In genomic region chr3:124619887-124620599, GRCh38 we compare ENCODE assay signal across 1 cellular context.
A peak's percentile ranks its signal among the peaks of the same experiment; 100 is the strongest.
TF ChIP-seq lines count a peak whose summit lies in the region.

No MANE protein-coding gene starts in this region.

TF ChIP-seq in HepG2, 621 proteins besides CTCF, POLR2A, EP300 and RAD21 (continued from another document):
- TF ChIP-seq, protein P1, sequence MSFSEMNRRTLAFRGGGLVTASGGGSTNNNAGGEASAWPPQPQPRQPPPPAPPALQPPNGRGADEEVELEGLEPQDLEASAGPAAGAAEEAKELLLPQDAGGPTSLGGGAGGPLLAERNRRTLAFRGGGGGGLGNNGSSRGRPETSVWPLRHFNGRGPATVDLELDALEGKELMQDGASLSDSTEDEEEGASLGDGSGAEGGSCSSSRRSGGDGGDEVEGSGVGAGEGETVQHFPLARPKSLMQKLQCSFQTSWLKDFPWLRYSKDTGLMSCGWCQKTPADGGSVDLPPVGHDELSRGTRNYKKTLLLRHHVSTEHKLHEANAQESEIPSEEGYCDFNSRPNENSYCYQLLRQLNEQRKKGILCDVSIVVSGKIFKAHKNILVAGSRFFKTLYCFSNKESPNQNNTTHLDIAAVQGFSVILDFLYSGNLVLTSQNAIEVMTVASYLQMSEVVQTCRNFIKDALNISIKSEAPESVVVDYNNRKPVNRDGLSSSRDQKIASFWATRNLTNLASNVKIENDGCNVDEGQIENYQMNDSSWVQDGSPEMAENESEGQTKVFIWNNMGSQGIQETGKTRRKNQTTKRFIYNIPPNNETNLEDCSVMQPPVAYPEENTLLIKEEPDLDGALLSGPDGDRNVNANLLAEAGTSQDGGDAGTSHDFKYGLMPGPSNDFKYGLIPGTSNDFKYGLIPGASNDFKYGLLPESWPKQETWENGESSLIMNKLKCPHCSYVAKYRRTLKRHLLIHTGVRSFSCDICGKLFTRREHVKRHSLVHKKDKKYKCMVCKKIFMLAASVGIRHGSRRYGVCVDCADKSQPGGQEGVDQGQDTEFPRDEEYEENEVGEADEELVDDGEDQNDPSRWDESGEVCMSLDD (CRISPR knock-in tag; IDR thresholded peaks at IDR 0.05; ENCODE audit: borderline replicate concordance), result no peak
- TF ChIP-seq CEBPZ (IDR thresholded peaks at IDR 0.05; ENCODE audit: low read length) (no peak), NFRKB (IDR thresholded peaks at IDR 0.05) (no peak), SMAD1 (CRISPR knock-in tag; IDR thresholded peaks at IDR 0.05; ENCODE audit: borderline replicate concordance, low read depth) (no peak), ZZZ3 (CRISPR knock-in tag; IDR thresholded peaks at IDR 0.05; ENCODE audit: borderline replicate concordance) (no peak), HNF4G (IDR thresholded peaks at IDR 0.05; ENCODE audit: borderline replicate concordance, low read depth, low read length) (no peak), HNF4G (CRISPR knock-in tag; IDR thresholded peaks at IDR 0.05; ENCODE audit: borderline replicate concordance, low read depth) (no peak), SSRP1 (CRISPR knock-in tag; IDR thresholded peaks at IDR 0.05) (0 out of 2 replicates have a peak, but pooled peaks have one; percentile 26), ZNF484 (CRISPR knock-in tag; IDR thresholded peaks at IDR 0.05; ENCODE audit: borderline replicate concordance, low read depth) (no peak), KLF11 (CRISPR knock-in tag; IDR thresholded peaks at IDR 0.05) (no peak), ZNF230 (CRISPR knock-in tag; IDR thresholded peaks at IDR 0.05) (no peak), THAP9 (CRISPR knock-in tag; IDR thresholded peaks at IDR 0.05; ENCODE audit: borderline replicate concordance) (no peak), HNRNPH1 (optimal IDR thresholded peaks at IDR 0.05; ENCODE audit: low read depth, low read length) (no peak), FLYWCH1 (CRISPR knock-in tag; IDR thresholded peaks at IDR 0.05) (no peak), ASH2L (IDR thresholded peaks at IDR 0.05; ENCODE audit: insufficient read length, low read depth, low read length) (peak; percentile 60), ZBTB37 (CRISPR knock-in tag; IDR thresholded peaks at IDR 0.05) (no peak), FOXK2 (IDR thresholded peaks at IDR 0.05) (0 out of 2 replicates have a peak, but pooled peaks have one; percentile 30), BCL6 (CRISPR knock-in tag; IDR thresholded peaks at IDR 0.05) (peak; percentile 54; the same call in 1 of the 2 replicates), ZNF224 (CRISPR knock-in tag; IDR thresholded peaks at IDR 0.05) (no peak), KDM2A (CRISPR knock-in tag; IDR thresholded peaks at IDR 0.05; ENCODE audit: borderline replicate concordance, low read depth) (no peak), MEIS1 (CRISPR knock-in tag; IDR thresholded peaks at IDR 0.05; ENCODE audit: borderline replicate concordance) (0 out of 2 replicates have a peak, but pooled peaks have one; percentile 4)
- TF ChIP-seq, protein P2, sequence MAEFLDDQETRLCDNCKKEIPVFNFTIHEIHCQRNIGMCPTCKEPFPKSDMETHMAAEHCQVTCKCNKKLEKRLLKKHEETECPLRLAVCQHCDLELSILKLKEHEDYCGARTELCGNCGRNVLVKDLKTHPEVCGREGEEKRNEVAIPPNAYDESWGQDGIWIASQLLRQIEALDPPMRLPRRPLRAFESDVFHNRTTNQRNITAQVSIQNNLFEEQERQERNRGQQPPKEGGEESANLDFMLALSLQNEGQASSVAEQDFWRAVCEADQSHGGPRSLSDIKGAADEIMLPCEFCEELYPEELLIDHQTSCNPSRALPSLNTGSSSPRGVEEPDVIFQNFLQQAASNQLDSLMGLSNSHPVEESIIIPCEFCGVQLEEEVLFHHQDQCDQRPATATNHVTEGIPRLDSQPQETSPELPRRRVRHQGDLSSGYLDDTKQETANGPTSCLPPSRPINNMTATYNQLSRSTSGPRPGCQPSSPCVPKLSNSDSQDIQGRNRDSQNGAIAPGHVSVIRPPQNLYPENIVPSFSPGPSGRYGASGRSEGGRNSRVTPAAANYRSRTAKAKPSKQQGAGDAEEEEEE (CRISPR knock-in tag; IDR thresholded peaks at IDR 0.05; ENCODE audit: borderline replicate concordance), result no peak
- TF ChIP-seq, protein P3, sequence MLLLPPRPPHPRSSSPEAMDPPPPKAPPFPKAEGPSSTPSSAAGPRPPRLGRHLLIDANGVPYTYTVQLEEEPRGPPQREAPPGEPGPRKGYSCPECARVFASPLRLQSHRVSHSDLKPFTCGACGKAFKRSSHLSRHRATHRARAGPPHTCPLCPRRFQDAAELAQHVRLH (CRISPR knock-in tag; IDR thresholded peaks at IDR 0.05; ENCODE audit: borderline replicate concordance, low read depth), result no peak
- TF ChIP-seq, protein P4, sequence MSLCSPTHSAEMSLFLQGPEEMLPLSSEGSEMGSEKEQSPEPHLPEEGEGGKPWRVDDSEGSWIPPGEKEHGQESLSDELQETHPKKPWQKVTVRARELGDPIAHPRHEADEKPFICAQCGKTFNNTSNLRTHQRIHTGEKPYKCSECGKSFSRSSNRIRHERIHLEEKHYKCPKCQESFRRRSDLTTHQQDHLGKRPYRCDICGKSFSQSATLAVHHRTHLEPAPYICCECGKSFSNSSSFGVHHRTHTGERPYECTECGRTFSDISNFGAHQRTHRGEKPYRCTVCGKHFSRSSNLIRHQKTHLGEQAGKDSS (CRISPR knock-in tag; IDR thresholded peaks at IDR 0.05; ENCODE audit: borderline replicate concordance, low read depth), result no peak
- TF ChIP-seq, protein P5, sequence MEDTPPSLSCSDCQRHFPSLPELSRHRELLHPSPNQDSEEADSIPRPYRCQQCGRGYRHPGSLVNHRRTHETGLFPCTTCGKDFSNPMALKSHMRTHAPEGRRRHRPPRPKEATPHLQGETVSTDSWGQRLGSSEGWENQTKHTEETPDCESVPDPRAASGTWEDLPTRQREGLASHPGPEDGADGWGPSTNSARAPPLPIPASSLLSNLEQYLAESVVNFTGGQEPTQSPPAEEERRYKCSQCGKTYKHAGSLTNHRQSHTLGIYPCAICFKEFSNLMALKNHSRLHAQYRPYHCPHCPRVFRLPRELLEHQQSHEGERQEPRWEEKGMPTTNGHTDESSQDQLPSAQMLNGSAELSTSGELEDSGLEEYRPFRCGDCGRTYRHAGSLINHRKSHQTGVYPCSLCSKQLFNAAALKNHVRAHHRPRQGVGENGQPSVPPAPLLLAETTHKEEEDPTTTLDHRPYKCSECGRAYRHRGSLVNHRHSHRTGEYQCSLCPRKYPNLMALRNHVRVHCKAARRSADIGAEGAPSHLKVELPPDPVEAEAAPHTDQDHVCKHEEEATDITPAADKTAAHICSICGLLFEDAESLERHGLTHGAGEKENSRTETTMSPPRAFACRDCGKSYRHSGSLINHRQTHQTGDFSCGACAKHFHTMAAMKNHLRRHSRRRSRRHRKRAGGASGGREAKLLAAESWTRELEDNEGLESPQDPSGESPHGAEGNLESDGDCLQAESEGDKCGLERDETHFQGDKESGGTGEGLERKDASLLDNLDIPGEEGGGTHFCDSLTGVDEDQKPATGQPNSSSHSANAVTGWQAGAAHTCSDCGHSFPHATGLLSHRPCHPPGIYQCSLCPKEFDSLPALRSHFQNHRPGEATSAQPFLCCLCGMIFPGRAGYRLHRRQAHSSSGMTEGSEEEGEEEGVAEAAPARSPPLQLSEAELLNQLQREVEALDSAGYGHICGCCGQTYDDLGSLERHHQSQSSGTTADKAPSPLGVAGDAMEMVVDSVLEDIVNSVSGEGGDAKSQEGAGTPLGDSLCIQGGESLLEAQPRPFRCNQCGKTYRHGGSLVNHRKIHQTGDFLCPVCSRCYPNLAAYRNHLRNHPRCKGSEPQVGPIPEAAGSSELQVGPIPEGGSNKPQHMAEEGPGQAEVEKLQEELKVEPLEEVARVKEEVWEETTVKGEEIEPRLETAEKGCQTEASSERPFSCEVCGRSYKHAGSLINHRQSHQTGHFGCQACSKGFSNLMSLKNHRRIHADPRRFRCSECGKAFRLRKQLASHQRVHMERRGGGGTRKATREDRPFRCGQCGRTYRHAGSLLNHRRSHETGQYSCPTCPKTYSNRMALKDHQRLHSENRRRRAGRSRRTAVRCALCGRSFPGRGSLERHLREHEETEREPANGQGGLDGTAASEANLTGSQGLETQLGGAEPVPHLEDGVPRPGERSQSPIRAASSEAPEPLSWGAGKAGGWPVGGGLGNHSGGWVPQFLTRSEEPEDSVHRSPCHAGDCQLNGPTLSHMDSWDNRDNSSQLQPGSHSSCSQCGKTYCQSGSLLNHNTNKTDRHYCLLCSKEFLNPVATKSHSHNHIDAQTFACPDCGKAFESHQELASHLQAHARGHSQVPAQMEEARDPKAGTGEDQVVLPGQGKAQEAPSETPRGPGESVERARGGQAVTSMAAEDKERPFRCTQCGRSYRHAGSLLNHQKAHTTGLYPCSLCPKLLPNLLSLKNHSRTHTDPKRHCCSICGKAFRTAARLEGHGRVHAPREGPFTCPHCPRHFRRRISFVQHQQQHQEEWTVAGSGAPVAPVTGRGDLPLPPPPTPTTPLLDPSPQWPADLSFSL (CRISPR knock-in tag; IDR thresholded peaks at IDR 0.05), result no peak
- TF ChIP-seq, protein P6, sequence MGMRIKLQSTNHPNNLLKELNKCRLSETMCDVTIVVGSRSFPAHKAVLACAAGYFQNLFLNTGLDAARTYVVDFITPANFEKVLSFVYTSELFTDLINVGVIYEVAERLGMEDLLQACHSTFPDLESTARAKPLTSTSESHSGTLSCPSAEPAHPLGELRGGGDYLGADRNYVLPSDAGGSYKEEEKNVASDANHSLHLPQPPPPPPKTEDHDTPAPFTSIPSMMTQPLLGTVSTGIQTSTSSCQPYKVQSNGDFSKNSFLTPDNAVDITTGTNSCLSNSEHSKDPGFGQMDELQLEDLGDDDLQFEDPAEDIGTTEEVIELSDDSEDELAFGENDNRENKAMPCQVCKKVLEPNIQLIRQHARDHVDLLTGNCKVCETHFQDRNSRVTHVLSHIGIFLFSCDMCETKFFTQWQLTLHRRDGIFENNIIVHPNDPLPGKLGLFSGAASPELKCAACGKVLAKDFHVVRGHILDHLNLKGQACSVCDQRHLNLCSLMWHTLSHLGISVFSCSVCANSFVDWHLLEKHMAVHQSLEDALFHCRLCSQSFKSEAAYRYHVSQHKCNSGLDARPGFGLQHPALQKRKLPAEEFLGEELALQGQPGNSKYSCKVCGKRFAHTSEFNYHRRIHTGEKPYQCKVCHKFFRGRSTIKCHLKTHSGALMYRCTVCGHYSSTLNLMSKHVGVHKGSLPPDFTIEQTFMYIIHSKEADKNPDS (CRISPR knock-in tag; IDR thresholded peaks at IDR 0.05), result no peak
